Comparison of ENCODE assay signal across 9 cellular contexts in genomic region chr1:118960026-118960561, GRCh38. TPM values are rescaled to one million over a fixed set of nuclear protein-coding genes. Genes with fewer than 3 reads are reported as not detected.
DNase-seq lines count a peak whose midpoint lies in the region; ATAC-seq and TF ChIP-seq lines count a peak whose summit lies in the region.
"Had no signal": no experiment of that assay in that cellular context is flagged by ENCODE, and none has a peak within 500 bp of the region (broad histone marks: within the 10 kb centered on the region; RNA-seq: fewer than 3 reads in every experiment).

No MANE protein-coding gene starts in this region.

- H3K27ac Mint-ChIP-seq in IgD-negative memory B cell, result peak overlapping the region; percentile 77 to 90 (median 81)

- peak; percentile 87 for ATAC-seq in GM21825 (IDR thresholded peaks at IDR 0.05; ENCODE audit: unreplicated experiment)

- peak overlapping the region; percentile 48 to 87 (median 66) for H3K4me3 Mint-ChIP-seq in IgD-negative memory B cell

- H3K4me3 ChIP-seq in GM12865 (ENCODE audit: low read depth, low read length), result no peak overlapping the region

- peaks cover 16 to 22% (median 20%) of the 10 kb centered on the region in 3 donors for H3K4me1 Mint-ChIP-seq in IgD-negative memory B cell

- peak; percentile 60 for DNase-seq in GM12865 (ENCODE audit: low read depth)
- peak; percentile 76 for DNase-seq in iPS DF 19.7 (ENCODE audit: low read depth, low spot score)
- DNase-seq in 8988T, result no peak
- DNase-seq in dermis blood vessel endothelial cell, result no peak
- DNase-seq in NCI-H1092 (lab: John Stamatoyannopoulos, UW), result no peak
- no peak for DNase-seq in GM03348 (ENCODE audit: low spot score)
- DNase-seq: stimulated activated CD4-positive, alpha-beta T cell treated with anti-CD3 and anti-CD28 coated beads, Interleukin-1b, Interleukin-23, amount 100 ng/mL, for 48 hours had no signal

- H3K27me3 Mint-ChIP-seq in IgD-negative memory B cell, result no peaks in the 10 kb centered on the region

- H3K36me3 Mint-ChIP-seq in IgD-negative memory B cell, result no peaks in the 10 kb centered on the region

- no peaks in the 10 kb centered on the region for H3K9me3 Mint-ChIP-seq in IgD-negative memory B cell

- TF ChIP-seq CTCF in GM12865 (IDR thresholded peaks at IDR 0.05; ENCODE audit: insufficient read depth, low read depth, low read length, missing control alignments), result no peak

RNA-seq across cellular contexts. Expression of gene TBX15, which starts 28.0 kb away (rescaled TPM):
- polyA plus RNA-seq in IgD-negative memory B cell, result not detected
- total RNA-seq in dermis blood vessel endothelial cell, result not detected in 2 replicates

Comparison
In these comparisons a context has a peak if more than half of its experiments do, and no peak if none do; other contexts are left out.
1. DNase-seq: peak in GM12865 (single experiment) and iPS DF 19.7 (single experiment); none in 8988T (single experiment), dermis blood vessel endothelial cell (single experiment), NCI-H1092 (single experiment) and GM03348 (single experiment).